In the genomic region with DNA sequence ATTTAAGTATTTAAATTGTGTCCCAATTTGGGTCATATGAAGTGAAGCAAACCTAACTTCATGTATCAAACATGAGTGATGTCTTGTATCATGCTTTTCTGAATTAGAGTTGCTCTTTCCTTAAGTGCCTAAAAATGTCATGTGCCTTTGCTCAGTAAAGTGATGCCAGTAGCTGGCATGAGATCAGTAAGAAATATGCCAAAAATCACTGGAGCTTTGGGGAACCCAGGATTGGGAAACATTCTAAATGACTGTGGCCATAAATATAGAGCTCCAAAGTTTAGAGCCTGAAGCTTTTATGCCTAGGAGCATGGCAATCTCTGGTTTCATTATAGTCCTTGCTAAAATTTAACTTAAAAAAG, we compare ENCODE assay signal across 24 cellular contexts.
"Had no signal": no experiment of that assay in that cellular context is flagged by ENCODE, and none has a peak within 500 bp of the region (broad histone marks: within the 10 kb centered on the region; RNA-seq: fewer than 3 reads in every experiment).

No MANE protein-coding gene starts in this region.

- H3K4me1 ChIP-seq: prostate gland had no signal

- H3K27ac ChIP-seq: left ventricle myocardium inferior, ovary, prostate gland, testis, vagina had no signal

- ATAC-seq: activated CD4-positive, alpha-beta T cell treated with anti-CD3 and anti-CD28 coated beads for 36 hours; activated T-cell treated with anti-CD3 and anti-CD28 coated beads, Interleukin-2, amount 50 U/mL, for 4 hours; gastrocnemius medialis; natural killer cell treated with Interleukin-12 subunit alpha and Interleukin-12 subunit beta and Interleukin-15 and Interleukin-18, amount 100 ng/mL, for 72 hours; stimulated activated memory B cell treated with anti-CD40 and anti-IgM and Interleukin-4, amounts not matched to agents 10 μg/mL and 1 μg/mL and 100 μg/mL, for 72 hours; T-helper 17 cell had no signal

- H3K27me3 ChIP-seq: gastrocnemius medialis, ovary, testis, vagina had no signal

- H3K36me3 ChIP-seq: gastrocnemius medialis, left ventricle myocardium inferior, ovary, prostate gland, vagina had no signal

- H3K9me3 ChIP-seq: gastrocnemius medialis, left ventricle myocardium inferior, ovary, prostate gland, testis, vagina had no signal

- DNase-seq: activated B cell treated with CpG ODN at 0.5 μM for 24 hours; activated CD4-positive, alpha-beta T cell treated with anti-CD3 and anti-CD28 coated beads for 36 hours; activated CD4-positive, alpha-beta T cell treated with anti-CD3 and anti-CD28 coated beads, Interleukin-2, amount 50 U/mL, for 48 hours; activated CD8-positive, alpha-beta memory T cell treated with anti-CD3 and anti-CD28 coated beads, Interleukin-2, amount 50 U/mL, for 48 hours; activated naive CD4-positive, alpha-beta T cell treated with Interleukin-2 at 50 U/mL for 16 hours; activated naive CD8-positive, alpha-beta T cell treated with anti-CD3 and anti-CD28 coated beads for 36 hours; activated T-cell treated with anti-CD3 and anti-CD28 coated beads, Interleukin-2, amount 50 U/mL, for 4 hours; amygdala; cortex of kidney; endodermal cell; gastrocnemius medialis; hippocampal formation; left ventricle myocardium inferior; mammary epithelial cell; midbrain; ovary; small intestine; stimulated activated CD4-positive, alpha-beta T cell treated with anti-CD3 and anti-CD28 coated beads, Interleukin-15, amount 100 ng/mL, for 24 hours; T-helper 17 cell; testis had no signal

- H3K4me3 ChIP-seq: gastrocnemius medialis, left ventricle myocardium inferior, ovary, prostate gland, testis, vagina had no signal
